Comparison of ENCODE assay signal across 13 cellular contexts in the genomic region with DNA sequence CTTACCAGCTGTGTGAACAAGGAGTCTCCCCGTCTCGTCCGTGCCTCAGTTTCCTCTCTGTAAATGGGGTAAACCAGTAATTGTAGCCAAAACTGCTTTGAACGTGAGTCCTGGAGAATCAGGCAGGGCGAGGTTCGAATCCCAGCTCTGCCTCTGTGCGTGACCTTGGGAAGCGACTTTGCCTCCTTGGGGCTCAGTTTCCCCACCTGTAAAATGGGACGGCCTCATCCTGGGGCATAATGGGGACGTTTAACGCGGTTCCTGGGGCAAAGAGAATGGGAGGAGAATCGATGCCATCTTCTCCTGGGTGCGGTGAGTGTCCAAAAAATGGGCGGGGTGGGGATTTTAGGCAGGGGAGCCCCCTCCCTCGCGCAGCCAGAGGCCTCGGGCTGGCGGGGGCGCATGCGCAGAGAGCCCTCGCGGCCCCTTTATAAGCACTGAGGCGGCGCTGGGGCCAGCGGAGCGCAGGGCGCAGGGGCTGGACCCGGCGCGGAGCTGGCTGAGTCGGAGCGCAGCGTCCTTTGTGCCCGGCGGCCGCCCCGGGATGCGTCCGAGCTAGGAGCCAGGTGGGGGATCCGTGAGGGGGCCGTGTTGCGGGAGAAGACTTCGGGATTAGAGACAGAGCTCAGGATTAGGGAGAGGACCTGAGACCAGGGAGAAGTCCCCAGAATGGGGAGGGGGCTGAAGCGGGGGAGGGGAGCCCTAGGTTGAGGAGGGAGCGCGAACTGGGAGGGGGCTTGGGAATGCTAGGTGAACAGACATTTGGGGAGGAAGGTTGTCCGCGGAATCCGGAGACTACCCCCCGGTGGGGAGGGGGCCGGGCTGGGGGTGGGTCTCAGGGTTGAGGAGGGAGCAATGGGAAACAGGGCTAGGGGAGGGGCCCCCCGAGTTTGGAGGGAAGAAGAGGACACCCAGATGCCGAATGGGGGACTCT. TPM values are rescaled to one million over a fixed set of nuclear protein-coding genes. Genes with fewer than 3 reads are reported as not detected.
DNase-seq lines count a peak whose midpoint lies in the region; ATAC-seq and TF ChIP-seq lines count a peak whose summit lies in the region.
"Had no signal": no experiment of that assay in that cellular context is flagged by ENCODE, and none has a peak within 500 bp of the region (broad histone marks: within the 10 kb centered on the region; RNA-seq: fewer than 3 reads in every experiment).

Gene NCAN, plus strand, starts transcription at position 460 of the 934 bp plus-strand sequence. CDS start 4,996 bp downstream, outside the sequence.

- no peaks in the 10 kb centered on the region for H3K9me3 ChIP-seq in Panc1 (ENCODE audit: control insufficient read depth, insufficient read depth, low read depth, low read length)
- no peaks in the 10 kb centered on the region for H3K9me3 ChIP-seq in iPS DF 6.9 (ENCODE audit: control insufficient read depth, insufficient read depth, low read length)
- no peaks in the 10 kb centered on the region for H3K9me3 ChIP-seq in colonic mucosa
- H3K9me3 ChIP-seq: upper lobe of right lung had no signal

- in situ Hi-C loops in Panc1 (cut with HindIII; ENCODE audit: low pct_unique_long_range_greater_than_20kb, low sequenced_read_pairs) = no loop called here

- WGBS in iPS DF 6.9 (ENCODE audit: insufficient coverage, insufficient read length) = no CpG with 5 or more reads among the region's 54 CpGs

- POLR2A ChIA-PET in Panc1 (lab: Charles Lee) = interaction anchor here (0.6 kb wide), 1 partner anchor 19 kb away, joined by 7 read pairs; no protein-coding TSS in a partner anchor

- no peak for TF ChIP-seq CTCF in Panc1 (IDR thresholded peaks at IDR 0.05)
- TF ChIP-seq CTCF in colonic mucosa (IDR thresholded peaks at IDR 0.05) = no peak

- BruUV-seq in Panc1 (replicated peaks; lab: Mats Ljungman, UMichigan) = no TSS peak

- H3K27me3 ChIP-seq in Panc1 (ENCODE audit: control insufficient read depth, insufficient read depth, low read length) (no peaks in the 10 kb centered on the region), iPS DF 6.9 (ENCODE audit: control insufficient read depth, insufficient read depth, low read length) (peaks cover 26% of the 10 kb centered on the region), colonic mucosa (peaks cover 18% of the 10 kb centered on the region)

- H3K4me3 ChIP-seq in Panc1 (ENCODE audit: low read depth in 2 of 2, low read length in 2 of 2) (no peak within 1 kb of the TSS), iPS DF 6.9 (ENCODE audit: low read length) (peak within 1 kb of the TSS; percentile 40; the same call in 1 of the 2 replicates), colonic mucosa (no peak within 1 kb of the TSS)
- H3K4me3 ChIP-seq: upper lobe of right lung had no signal

- ATAC-seq in Panc1 (peak; percentile 63), HG03439 (IDR thresholded peaks at IDR 0.05; ENCODE audit: unreplicated experiment) (no peak), sciatic nerve (no peak)
- ATAC-seq: activated CD4-positive, alpha-beta T cell treated with anti-CD3 and anti-CD28 coated beads for 36 hours; upper lobe of right lung had no signal

- H3K36me3 ChIP-seq in Panc1 (ENCODE audit: control insufficient read depth, insufficient read depth, low read length) (no peaks in the 10 kb centered on the region), iPS DF 6.9 (ENCODE audit: control insufficient read depth, insufficient read depth, low read length) (no peaks in the 10 kb centered on the region), colonic mucosa (no peaks in the 10 kb centered on the region)
- H3K36me3 ChIP-seq: upper lobe of right lung had no signal

- H3K27ac ChIP-seq in Panc1 (ENCODE audit: low read length) = no peak within 1 kb of the TSS
- H3K27ac ChIP-seq in iPS DF 6.9 (ENCODE audit: low read length) = no peak within 1 kb of the TSS
- H3K27ac ChIP-seq in temporal lobe (ENCODE audit: low read depth, low read length) = peak within 1 kb of the TSS; percentile 61
- no peak within 1 kb of the TSS for H3K27ac ChIP-seq in colonic mucosa
- H3K27ac ChIP-seq: upper lobe of right lung had no signal

- DNase-seq in NCI-H82 (lab: John Stamatoyannopoulos, UW) = peak; percentile 71
- no peak for DNase-seq in NCI-H82 treated with DMSO at 0.1 percent for 48 hours (lab: John Stamatoyannopoulos, UW; ENCODE audit: unreplicated experiment)
- DNase-seq in Panc1 (ENCODE audit: low read depth, low spot score) = no peak
- no peak for DNase-seq in iPS DF 6.9 (ENCODE audit: low read depth, low spot score)
- no peak for DNase-seq in sciatic nerve (ENCODE audit: low spot score)
- no peak for DNase-seq in colonic mucosa
- DNase-seq: activated CD4-positive, alpha-beta T cell treated with anti-CD3 and anti-CD28 coated beads for 36 hours; NCI-H345; upper lobe of right lung had no signal

- H3K9ac ChIP-seq in colonic mucosa (ENCODE audit: low read depth in 2 of 2, low read length in 2 of 2) = no peak within 1 kb of the TSS

- CTCF ChIA-PET in Panc1 (lab: Charles Lee) = no interaction called here

- intact Hi-C loops in Panc1 (cut with micrococcal nuclease; ENCODE audit: unreplicated experiment) (no loop called here), sciatic nerve (cut with DNase I) (no loop called here), colonic mucosa (cut with DNase I) (no loop called here)

- no peaks in the 10 kb centered on the region for H3K4me1 ChIP-seq in Panc1 (ENCODE audit: control insufficient read depth, insufficient read depth, low read length)
- peaks cover 6% of the 10 kb centered on the region for H3K4me1 ChIP-seq in iPS DF 6.9 (ENCODE audit: control insufficient read depth, insufficient read depth, low read length)
- H3K4me1 ChIP-seq in colonic mucosa = no peaks in the 10 kb centered on the region
- H3K4me1 ChIP-seq: upper lobe of right lung had no signal

RNA-seq across cellular contexts. Expression of gene NCAN, which starts in this region (rescaled TPM):
- total RNA-seq in Panc1 (2021; ENCODE audit: unreplicated experiment) (0.15 TPM), temporal lobe (238 TPM), sciatic nerve (not detected), colonic mucosa (under 1 TPM in 1 of 2 donors, not detected in 1; 0.05 TPM)
- polyA plus RNA-seq in Panc1 (2012; ENCODE audit: insufficient read length) = 0.16 TPM
- total RNA-seq: activated CD4-positive, alpha-beta T cell treated with anti-CD3 and anti-CD28 coated beads for 36 hours; LHCN-M2; renal cortical epithelial cell; upper lobe of right lung had no signal

Comparison
In these comparisons a context has a peak if more than half of its experiments do, and no peak if none do; other contexts are left out.
1. RNA of gene NCAN (total RNA-seq): 238 TPM in temporal lobe (single experiment); 0.15 TPM in Panc1 (single experiment), 0.05 TPM in colonic mucosa and not detected in sciatic nerve (single experiment); every median in the first group is over 100 times any median in the second.
2. Peak in ATAC-seq in Panc1; RNA of the gene not detected or under 1 TPM.